1 cellular context compared by ENCODE assay signal in the genomic region with DNA sequence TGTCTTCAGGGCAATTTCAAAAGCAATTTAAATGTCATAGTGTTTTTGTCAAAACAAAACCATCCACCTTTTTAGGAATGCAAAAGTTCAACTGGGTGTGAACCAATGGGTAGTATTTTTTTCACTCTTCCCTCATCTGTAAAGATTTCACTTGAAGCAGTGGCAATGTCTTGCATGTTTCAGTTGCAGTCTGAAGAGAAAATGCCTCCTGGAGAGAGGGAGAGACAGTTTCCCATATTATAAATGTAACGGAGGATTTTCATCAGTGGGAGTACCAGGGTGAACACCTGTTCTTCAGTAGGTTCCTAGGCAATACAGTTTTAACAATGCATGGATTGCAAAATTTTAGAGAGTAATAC.
TF ChIP-seq lines count a peak whose summit lies in the region.

No MANE protein-coding gene starts in this region.

TF ChIP-seq in SK-N-SH, 30 proteins besides CTCF, POLR2A, EP300 and RAD21 (continued from another document):
- TF ChIP-seq, protein P1, sequence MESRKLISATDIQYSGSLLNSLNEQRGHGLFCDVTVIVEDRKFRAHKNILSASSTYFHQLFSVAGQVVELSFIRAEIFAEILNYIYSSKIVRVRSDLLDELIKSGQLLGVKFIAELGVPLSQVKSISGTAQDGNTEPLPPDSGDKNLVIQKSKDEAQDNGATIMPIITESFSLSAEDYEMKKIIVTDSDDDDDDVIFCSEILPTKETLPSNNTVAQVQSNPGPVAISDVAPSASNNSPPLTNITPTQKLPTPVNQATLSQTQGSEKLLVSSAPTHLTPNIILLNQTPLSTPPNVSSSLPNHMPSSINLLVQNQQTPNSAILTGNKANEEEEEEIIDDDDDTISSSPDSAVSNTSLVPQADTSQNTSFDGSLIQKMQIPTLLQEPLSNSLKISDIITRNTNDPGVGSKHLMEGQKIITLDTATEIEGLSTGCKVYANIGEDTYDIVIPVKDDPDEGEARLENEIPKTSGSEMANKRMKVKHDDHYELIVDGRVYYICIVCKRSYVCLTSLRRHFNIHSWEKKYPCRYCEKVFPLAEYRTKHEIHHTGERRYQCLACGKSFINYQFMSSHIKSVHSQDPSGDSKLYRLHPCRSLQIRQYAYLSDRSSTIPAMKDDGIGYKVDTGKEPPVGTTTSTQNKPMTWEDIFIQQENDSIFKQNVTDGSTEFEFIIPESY (IDR thresholded peaks at IDR 0.05; ENCODE audit: borderline replicate concordance, low read depth): no peak
